ENCODE assay signal across 20 cellular contexts in genomic region chr18:9539283-9539682, GRCh38.
DNase-seq lines count a peak whose midpoint lies in the region; FAIRE-seq and TF ChIP-seq lines count a peak whose summit lies in the region.
"Had no signal": no experiment of that assay in that cellular context is flagged by ENCODE, and none has a peak within 500 bp of the region (broad histone marks: within the 10 kb centered on the region; RNA-seq: fewer than 3 reads in every experiment).

No MANE protein-coding gene starts in this region.

- no peak for TF ChIP-seq CTCF in astrocyte of the cerebellum (IDR thresholded peaks at IDR 0.05; ENCODE audit: low read depth, low read length, missing control alignments)
- no peak for TF ChIP-seq CTCF in foreskin fibroblast (IDR thresholded peaks at IDR 0.05; ENCODE audit: low read depth, low read length)

- DNase-seq in AG08396 (ENCODE audit: low spot score), result peak; percentile 45
- DNase-seq in HTR-8/SVneo (ENCODE audit: insufficient read length, low spot score), result peak; percentile 45
- peak; percentile 52 for DNase-seq in astrocyte of the cerebellum (ENCODE audit: low read depth)
- peak; percentile 80 to 83 for DNase-seq in foreskin fibroblast
- no peak for DNase-seq in NCI-H2171 (lab: John Stamatoyannopoulos, UW)
- no peak for DNase-seq in NCI-H2107 treated with DMSO at 0.1 percent for 48 hours (lab: John Stamatoyannopoulos, UW; ENCODE audit: unreplicated experiment)
- DNase-seq in stimulated activated CD4-positive, alpha-beta T cell treated with anti-CD3 and anti-CD28 coated beads, Interleukin-4, amount 100 ng/mL, for 24 hours, result no peak
- no peak for DNase-seq in hippocampal formation (lab: John Stamatoyannopoulos, UW)
- DNase-seq: activated CD4-positive, alpha-beta T cell treated with anti-CD3 and anti-CD28 coated beads for 48 hours; activated naive CD8-positive, alpha-beta T cell treated with anti-CD3 and anti-CD28 coated beads, Interleukin-2, amount 50 U/mL, for 24 hours; cortex of kidney; Karpas-422; NCI-H1694; NCI-H510A treated with DMSO at 0.1 percent for 48 hours; occipital lobe; spleen; stimulated activated naive CD8-positive, alpha-beta T cell treated with anti-CD3 and anti-CD28 coated beads, Interleukin-15, amount 100 ng/mL, for 72 hours; T-helper 17 cell had no signal

- FAIRE-seq in HTR-8/SVneo (lab: Jason Lieb, UNC), result no peak
- FAIRE-seq: D721Med, kidney had no signal

- H3K4me3 ChIP-seq in astrocyte of the cerebellum (ENCODE audit: low read depth, low read length) (no peak overlapping the region), foreskin fibroblast (ENCODE audit: low read depth in 1 of 2, low read length in 2 of 2) (no peak overlapping the region)
- H3K4me3 ChIP-seq: spleen had no signal

- in situ Hi-C loops in astrocyte of the cerebellum (cut with HindIII; ENCODE audit: low sequenced_read_pairs), result no loop called here

Comparison
In these comparisons a context has a peak if more than half of its experiments do, and no peak if none do; other contexts are left out.
1. DNase-seq: peak in AG08396 (single experiment), HTR-8/SVneo (single experiment), astrocyte of the cerebellum (single experiment) and foreskin fibroblast (2 of 2); none in NCI-H2171 (single experiment), NCI-H2107 treated with DMSO at 0.1 percent for 48 hours (single experiment), stimulated activated CD4-positive, alpha-beta T cell treated with anti-CD3 and anti-CD28 coated beads, Interleukin-4, amount 100 ng/mL, for 24 hours (single experiment) and hippocampal formation (0 of 2).